Comparison of ENCODE assay signal across 1 cellular context in the genomic region with DNA sequence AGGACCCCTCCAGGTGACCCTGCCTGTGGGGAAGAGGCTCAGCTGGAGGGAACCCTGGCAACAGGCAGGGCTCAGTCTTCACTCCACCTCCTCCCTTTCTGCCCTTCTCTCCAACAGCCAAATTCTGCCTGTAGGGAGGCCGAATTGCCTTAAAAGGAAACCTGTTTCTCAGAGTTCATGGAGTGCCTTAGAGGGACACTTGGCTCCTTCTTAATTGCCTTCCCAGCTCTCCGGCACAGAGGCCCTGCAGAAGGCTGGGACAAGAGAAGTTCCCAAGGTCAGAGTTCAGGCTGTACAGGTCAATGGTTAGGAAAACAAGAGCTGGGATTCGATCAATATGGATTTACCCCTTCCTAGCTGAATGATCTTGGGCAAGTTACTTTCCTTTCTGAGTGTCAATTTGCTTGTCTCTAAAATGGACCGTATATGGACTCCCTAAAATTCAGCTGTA.
TF ChIP-seq lines count a peak whose summit lies in the region.

No MANE protein-coding gene starts in this region.

TF ChIP-seq in K562, 482 proteins besides CTCF, POLR2A, EP300 and RAD21:
- TF ChIP-seq, protein P1, sequence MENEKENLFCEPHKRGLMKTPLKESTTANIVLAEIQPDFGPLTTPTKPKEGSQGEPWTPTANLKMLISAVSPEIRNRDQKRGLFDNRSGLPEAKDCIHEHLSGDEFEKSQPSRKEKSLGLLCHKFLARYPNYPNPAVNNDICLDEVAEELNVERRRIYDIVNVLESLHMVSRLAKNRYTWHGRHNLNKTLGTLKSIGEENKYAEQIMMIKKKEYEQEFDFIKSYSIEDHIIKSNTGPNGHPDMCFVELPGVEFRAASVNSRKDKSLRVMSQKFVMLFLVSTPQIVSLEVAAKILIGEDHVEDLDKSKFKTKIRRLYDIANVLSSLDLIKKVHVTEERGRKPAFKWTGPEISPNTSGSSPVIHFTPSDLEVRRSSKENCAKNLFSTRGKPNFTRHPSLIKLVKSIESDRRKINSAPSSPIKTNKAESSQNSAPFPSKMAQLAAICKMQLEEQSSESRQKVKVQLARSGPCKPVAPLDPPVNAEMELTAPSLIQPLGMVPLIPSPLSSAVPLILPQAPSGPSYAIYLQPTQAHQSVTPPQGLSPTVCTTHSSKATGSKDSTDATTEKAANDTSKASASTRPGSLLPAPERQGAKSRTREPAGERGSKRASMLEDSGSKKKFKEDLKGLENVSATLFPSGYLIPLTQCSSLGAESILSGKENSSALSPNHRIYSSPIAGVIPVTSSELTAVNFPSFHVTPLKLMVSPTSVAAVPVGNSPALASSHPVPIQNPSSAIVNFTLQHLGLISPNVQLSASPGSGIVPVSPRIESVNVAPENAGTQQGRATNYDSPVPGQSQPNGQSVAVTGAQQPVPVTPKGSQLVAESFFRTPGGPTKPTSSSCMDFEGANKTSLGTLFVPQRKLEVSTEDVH (IDR thresholded peaks at IDR 0.05; ENCODE audit: low read depth, partially characterized antibody), result no peak
- TF ChIP-seq ZNF143 (CRISPR knock-in tag; IDR thresholded peaks at IDR 0.05) (no peak), SMARCA5 (IDR thresholded peaks at IDR 0.05) (no peak), SMARCB1 (IDR thresholded peaks at IDR 0.05; ENCODE audit: insufficient read length, low read depth) (no peak), NR2C1 (IDR thresholded peaks at IDR 0.05) (no peak; the same call in 1 of the 2 replicates), NR2C1 (tag; IDR thresholded peaks at IDR 0.05) (0 out of 2 replicates have a peak, but pooled peaks have one; percentile 31), TRIM28 (IDR thresholded peaks at IDR 0.05) (no peak), NR2C2 (CRISPR knock-in tag; IDR thresholded peaks at IDR 0.05) (no peak), NR2C2 (tag; IDR thresholded peaks at IDR 0.05) (0 out of 2 replicates have a peak, but pooled peaks have one; percentile 29), ZKSCAN3 (CRISPR knock-in tag; IDR thresholded peaks at IDR 0.05) (no peak), POLR2B (IDR thresholded peaks at IDR 0.05; ENCODE audit: low read depth, partially characterized antibody) (no peak), ARID1B (IDR thresholded peaks at IDR 0.05) (no peak)
